14 cellular contexts compared by ENCODE assay signal in the genomic region with DNA sequence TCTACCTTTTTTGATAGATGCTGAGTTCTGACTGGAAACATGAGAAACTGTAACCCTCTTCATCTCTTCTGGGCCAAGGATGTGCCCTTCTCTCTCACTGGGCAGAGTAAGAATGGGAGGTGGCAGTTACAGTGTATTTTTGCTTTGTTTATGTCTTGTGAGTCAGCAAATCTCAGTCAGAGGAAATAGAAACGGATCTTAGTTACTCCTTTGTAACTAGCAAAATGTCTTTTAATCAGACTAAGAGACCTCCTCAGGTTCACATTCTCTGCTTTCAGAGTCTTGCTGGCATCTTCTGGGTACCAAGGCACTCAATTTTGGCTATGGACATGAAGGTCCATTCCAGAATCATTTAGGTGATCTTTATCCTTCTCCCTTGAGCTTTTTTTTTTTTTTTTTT.
DNase-seq lines count a peak whose midpoint lies in the region; ATAC-seq and TF ChIP-seq lines count a peak whose summit lies in the region.
"Had no signal": no experiment of that assay in that cellular context is flagged by ENCODE, and none has a peak within 500 bp of the region (broad histone marks: within the 10 kb centered on the region; RNA-seq: fewer than 3 reads in every experiment).

No MANE protein-coding gene starts in this region.

- in situ Hi-C loops in IMR-90 (cut with MboI; ENCODE audit: low sequenced_read_pairs): no loop called here

- no peaks in the 10 kb centered on the region for H3K79me1 ChIP-seq in IMR-90 (ENCODE audit: low read depth in 1 of 2, low read length in 2 of 2)

- BruUV-seq in IMR-90 (replicated peaks; lab: Mats Ljungman, UMichigan): no TSS peak

- no peaks in the 10 kb centered on the region for H3K9me3 ChIP-seq in IMR-90 (ENCODE audit: control insufficient read depth, insufficient read depth, low read length)
- H3K9me3 ChIP-seq: pancreas had no signal

- DNase-seq in AG08395 (ENCODE audit: low spot score) (peak; percentile 26), IMR-90 (peak; percentile 82), amniotic epithelial cell (ENCODE audit: low read depth) (peak; percentile 43), iris pigment epithelial cell (ENCODE audit: low read depth) (peak; percentile 79), left lobe of liver (ENCODE audit: low spot score) (no peak), occipital lobe (lab: John Stamatoyannopoulos, UW) (no peak)
- DNase-seq in stimulated activated CD4-positive, alpha-beta T cell treated with anti-CD3 and anti-CD28 coated beads, Interleukin-12 subunit alpha, Interleukin-12 subunit beta, amount 100 ng/mL, for 4 hours: no peak
- DNase-seq: activated CD4-positive, alpha-beta T cell treated with anti-CD3 and anti-CD28 coated beads for 48 hours; activated naive CD4-positive, alpha-beta T cell treated with anti-CD3 and anti-CD28 coated beads, Interleukin-2, amount 50 U/mL, for 16 hours; CD4-positive, alpha-beta T cell; NCI-H1417 treated with DMSO at 0.1 percent for 48 hours; pancreas had no signal

- H3K27me3 ChIP-seq in IMR-90 (ENCODE audit: control insufficient read depth, insufficient read depth, low read length): no peaks in the 10 kb centered on the region
- H3K27me3 ChIP-seq: pancreas had no signal

- POLR2A ChIA-PET in IMR-90 (lab: Charles Lee; ENCODE audit: unreplicated experiment): interaction anchor here (0.6 kb wide), 2 partner anchors 24 to 179 kb away, joined by 3 to 5 read pairs; no protein-coding TSS in a partner anchor

- CTCF ChIA-PET in IMR-90 (lab: Yijun Ruan, JAX): interaction anchor here (0.7 to 1.5 kb wide), 2 partner anchors 19 to 108 kb away, joined by 3 read pairs; no protein-coding TSS in a partner anchor

- peak overlapping the region; percentile 80 for H3K9ac ChIP-seq in IMR-90 (ENCODE audit: low read depth, low read length)

- H3K4me3 ChIP-seq in IMR-90 (ENCODE audit: insufficient read depth, low read depth, low read length): no peak overlapping the region
- H3K4me3 ChIP-seq: pancreas had no signal

- no peak for TF ChIP-seq CTCF in IMR-90 (conservative IDR thresholded peaks at IDR 0.05; ENCODE audit: low read depth, low read length)

- H4K91ac ChIP-seq in IMR-90 (ENCODE audit: insufficient read depth, low read depth, low read length): peak overlapping the region; percentile 98

- 0 out of 2 replicates have a peak, but pooled peaks have one; percentile 23 for TF ChIP-seq POLR2A in IMR-90 (IDR thresholded peaks at IDR 0.05; ENCODE audit: low read depth, low read length)

- peak overlapping the region; percentile 100 for H2BK120ac ChIP-seq in IMR-90 (ENCODE audit: low read depth, low read length)

- peaks cover 18% of the 10 kb centered on the region for H3K9me1 ChIP-seq in IMR-90 (ENCODE audit: insufficient read depth, low read length)

- H2AFZ ChIP-seq in IMR-90 (replicated peaks; ENCODE audit: low read length, poor library complexity): peak overlapping the region; percentile 85

- H3K4ac ChIP-seq in IMR-90 (ENCODE audit: low read depth, low read length): peak overlapping the region; percentile 98

- peak; percentile 87 for ATAC-seq in IMR-90 (ENCODE audit: low read depth)
- no peak for ATAC-seq in left lobe of liver
- no peak for ATAC-seq in HG03139 (IDR thresholded peaks at IDR 0.05; ENCODE audit: unreplicated experiment)

- peak overlapping the region; percentile 77 for H3K27ac ChIP-seq in IMR-90 (ENCODE audit: insufficient read depth, low read length)
- H3K27ac ChIP-seq: pancreas, RWPE1 had no signal

- H3K23ac ChIP-seq in IMR-90 (ENCODE audit: low read depth, low read length): peak overlapping the region; percentile 99

- no peaks in the 10 kb centered on the region for H4K20me1 ChIP-seq in IMR-90 (ENCODE audit: insufficient read depth, low read length)

- peak overlapping the region; percentile 100 for H2BK20ac ChIP-seq in IMR-90 (ENCODE audit: low read depth, low read length)

- peak overlapping the region; percentile 91; the same call in 1 of the 2 replicates for H3K4me2 ChIP-seq in IMR-90 (ENCODE audit: low read depth, low read length)

- peak overlapping the region; percentile 88; the same call in 1 of the 2 replicates for H2AK5ac ChIP-seq in IMR-90 (ENCODE audit: low read depth, low read length)

- H4K8ac ChIP-seq in IMR-90 (ENCODE audit: low read depth in 2 of 2, low read length in 2 of 2): peak overlapping the region; percentile 77 to 99

- dilution Hi-C loops in IMR-90 (cut with HindIII; ENCODE audit: low sequenced_read_pairs, unreplicated experiment): no loop called here

- H3K36me3 ChIP-seq in IMR-90 (ENCODE audit: control insufficient read depth, insufficient read depth, low read length): no peaks in the 10 kb centered on the region
- H3K36me3 ChIP-seq: pancreas had no signal

- peak overlapping the region; percentile 100 for H3K18ac ChIP-seq in IMR-90 (ENCODE audit: low read depth, low read length)

- peaks cover 18% of the 10 kb centered on the region for H3K4me1 ChIP-seq in IMR-90 (ENCODE audit: control insufficient read depth, insufficient read depth, low read length)
- H3K4me1 ChIP-seq: pancreas had no signal

- peak overlapping the region; percentile 100 for H3K14ac ChIP-seq in IMR-90 (replicated peaks; ENCODE audit: low read depth, low read length)

- intact Hi-C loops in IMR-90 (cut with micrococcal nuclease): no loop called here

- peak overlapping the region; percentile 98 for H3K56ac ChIP-seq in IMR-90 (ENCODE audit: extremely low read depth, insufficient read depth, low read length)

- 0 out of 2 replicates have a peak, but pooled peaks have one; percentile 4 for TF ChIP-seq RAD21 in IMR-90 (IDR thresholded peaks at IDR 0.05; ENCODE audit: low read length)

- peak overlapping the region; percentile 85 for H2AK9ac ChIP-seq in IMR-90 (replicated peaks; ENCODE audit: low read depth, low read length, poor library complexity)

- peak overlapping the region; percentile 99 for H2BK5ac ChIP-seq in IMR-90 (ENCODE audit: low read depth, low read length, poor library complexity, severe bottlenecking)

- peak overlapping the region; percentile 97 for H2BK15ac ChIP-seq in IMR-90 (ENCODE audit: low read depth, low read length)

- no CpG with 5 or more reads among the region's 1 CpG for WGBS in IMR-90 (ENCODE audit: extremely low coverage in 2 of 2, insufficient read length in 1 of 2), 2 experiments

- peak overlapping the region; percentile 96 for H4K5ac ChIP-seq in IMR-90 (ENCODE audit: low read depth, low read length)

TF ChIP-seq in IMR-90, 13 proteins besides CTCF, POLR2A, EP300 and RAD21:
- TF ChIP-seq NFE2L2 (IDR thresholded peaks at IDR 0.05; ENCODE audit: low read depth, low read length) (peak; percentile 93), CEBPB (IDR thresholded peaks at IDR 0.05; ENCODE audit: low read depth, low read length) (no peak), MAFK (IDR thresholded peaks at IDR 0.05; ENCODE audit: low read depth, low read length) (peak; percentile 84), MAZ (IDR thresholded peaks at IDR 0.05; ENCODE audit: borderline replicate concordance, low read depth, low read length) (no peak; the same call in 1 of the 2 replicates), BHLHE40 (IDR thresholded peaks at IDR 0.05; ENCODE audit: low read depth, low read length) (no peak), MXI1 (IDR thresholded peaks at IDR 0.05; ENCODE audit: borderline replicate concordance, low read depth, low read length) (no peak)

Comparison
In these comparisons a context has a peak if more than half of its experiments do, and no peak if none do; other contexts are left out.
1. DNase-seq: peak in AG08395 (single experiment), IMR-90 (single experiment), amniotic epithelial cell (single experiment) and iris pigment epithelial cell (single experiment); none in left lobe of liver (single experiment), stimulated activated CD4-positive, alpha-beta T cell treated with anti-CD3 and anti-CD28 coated beads, Interleukin-12 subunit alpha, Interleukin-12 subunit beta, amount 100 ng/mL, for 4 hours (single experiment) and occipital lobe (single experiment).